8 cellular contexts compared by ENCODE assay signal in genomic region chr10:23293145-23293724, GRCh38. TPM values are rescaled to one million over a fixed set of nuclear protein-coding genes. Genes with fewer than 3 reads are reported as not detected.
DNase-seq lines count a peak whose midpoint lies in the region; ATAC-seq and TF ChIP-seq lines count a peak whose summit lies in the region.

No MANE protein-coding gene starts in this region.

- no peaks in the 10 kb centered on the region for H3K36me3 Mint-ChIP-seq in activated naive CD8-positive, alpha-beta T cell treated with anti-CD3 and anti-CD28 coated beads for 36 hours

- intact Hi-C loops in left colon (cut with DNase I, micrococcal nuclease), result no loop called here
- intact Hi-C loops in upper lobe of right lung (cut with DNase I), result no loop called here

- ATAC-seq in GM18909 (IDR thresholded peaks at IDR 0.05; ENCODE audit: poor library complexity, unreplicated experiment) (peak; percentile 94), HG03060 (IDR thresholded peaks at IDR 0.05; ENCODE audit: low read depth, unreplicated experiment) (peak; percentile 57), left colon (peak; percentile 45), upper lobe of right lung (peak; percentile 53), omental fat pad (ENCODE audit: low FRiP score) (no peak)

- DNase-seq in COLO668 (lab: John Stamatoyannopoulos, UW; ENCODE audit: unreplicated experiment) (peak; percentile 42), NCI-H2196 (lab: John Stamatoyannopoulos, UW; ENCODE audit: unreplicated experiment) (peak; percentile 31), left colon (peak in 1 of 2 donors; percentile 19), upper lobe of right lung (no peak), omental fat pad (ENCODE audit: low spot score) (no peak)
- DNase-seq in activated naive CD8-positive, alpha-beta T cell treated with anti-CD3 and anti-CD28 coated beads for 36 hours, result peak; percentile 32

- no peak overlapping the region for H3K27ac Mint-ChIP-seq in activated naive CD8-positive, alpha-beta T cell treated with anti-CD3 and anti-CD28 coated beads for 36 hours

- no peaks in the 10 kb centered on the region for H3K9me3 ChIP-seq in upper lobe of right lung

- peaks cover 43% of the 10 kb centered on the region for H3K27me3 Mint-ChIP-seq in activated naive CD8-positive, alpha-beta T cell treated with anti-CD3 and anti-CD28 coated beads for 36 hours

- H3K4me3 ChIP-seq in upper lobe of right lung, result no peak overlapping the region

- no peaks in the 10 kb centered on the region for H3K9me3 Mint-ChIP-seq in activated naive CD8-positive, alpha-beta T cell treated with anti-CD3 and anti-CD28 coated beads for 36 hours

- no peaks in the 10 kb centered on the region for H3K4me1 ChIP-seq in upper lobe of right lung

- H3K27ac ChIP-seq in upper lobe of right lung, result no peak overlapping the region

- peaks cover 3% of the 10 kb centered on the region for H3K4me1 Mint-ChIP-seq in activated naive CD8-positive, alpha-beta T cell treated with anti-CD3 and anti-CD28 coated beads for 36 hours

- no peaks in the 10 kb centered on the region for H3K36me3 ChIP-seq in upper lobe of right lung

- H3K4me3 Mint-ChIP-seq in activated naive CD8-positive, alpha-beta T cell treated with anti-CD3 and anti-CD28 coated beads for 36 hours, result no peak overlapping the region

- TF ChIP-seq CTCF in upper lobe of right lung (IDR thresholded peaks at IDR 0.05), result peak; percentile 34
- TF ChIP-seq CTCF in omental fat pad (IDR thresholded peaks at IDR 0.05), result no peak

- H3K27me3 ChIP-seq in upper lobe of right lung, result no peaks in the 10 kb centered on the region

RNA-seq across cellular contexts. Expression of gene C10orf67, which starts 51.4 kb away (rescaled TPM):
- total RNA-seq in activated naive CD8-positive, alpha-beta T cell treated with anti-CD3 and anti-CD28 coated beads for 36 hours, result under 1 TPM; 0.45 to 0.60 TPM
- total RNA-seq in left colon (not detected), upper lobe of right lung (1.6 TPM), omental fat pad (under 1 TPM in 2 of 4 donors, not detected in 2; 0.09 to 0.60 TPM)

Comparison
In these comparisons a context has a peak if more than half of its experiments do, and no peak if none do; other contexts are left out.
1. DNase-seq: peak in COLO668 (single experiment), NCI-H2196 (single experiment) and activated naive CD8-positive, alpha-beta T cell treated with anti-CD3 and anti-CD28 coated beads for 36 hours (single experiment); none in upper lobe of right lung (single experiment) and omental fat pad (single experiment).